ENCODE assay signal across 8 cellular contexts in the genomic region with DNA sequence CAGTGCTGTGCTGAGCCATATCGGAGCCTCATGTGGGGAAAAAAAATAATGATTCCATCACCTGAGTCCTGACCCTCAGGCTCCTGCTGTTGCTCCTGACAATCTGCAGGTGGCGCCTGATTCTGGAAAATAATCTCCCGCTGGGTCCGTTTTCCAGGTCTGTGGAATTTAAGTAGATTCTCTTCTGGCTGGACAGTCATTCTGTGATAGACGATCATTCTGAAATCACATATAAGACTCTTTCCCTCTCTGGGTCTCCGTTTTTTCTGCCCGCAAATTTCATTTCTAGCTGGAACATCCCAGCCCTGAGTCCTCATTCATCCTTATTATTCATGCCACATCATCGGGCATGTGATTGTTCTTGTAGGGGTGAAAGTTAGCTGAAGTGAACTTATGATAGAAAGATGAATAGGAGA. TPM values are rescaled to one million over a fixed set of nuclear protein-coding genes. Genes with fewer than 3 reads are reported as not detected.
A peak's percentile ranks its signal among the peaks of the same experiment; 100 is the strongest.
DNase-seq lines count a peak whose midpoint lies in the region; ATAC-seq and TF ChIP-seq lines count a peak whose summit lies in the region.

No MANE protein-coding gene starts in this region.

- WGBS in spleen, 5 donors: 12 to 17% (median 14%) methylated on average over 8 of the region's 8 CpGs

- H3K4me3 Mint-ChIP-seq in activated T-cell treated with anti-CD3 and anti-CD28 coated beads, Interleukin-2, amount 50 U/mL, for 24 hours: no peak overlapping the region

- TF ChIP-seq POLR2A in spleen (IDR thresholded peaks at IDR 0.05): no peak

- peaks cover 7% of the 10 kb centered on the region for H3K27me3 Mint-ChIP-seq in activated T-cell treated with anti-CD3 and anti-CD28 coated beads, Interleukin-2, amount 50 U/mL, for 24 hours

- peaks cover 4% of the 10 kb centered on the region for H3K4me1 ChIP-seq in NT2/D1 (ENCODE audit: insufficient read depth, insufficient read length)
- H3K4me1 ChIP-seq in spleen: peaks cover 0 to 18% (median 10%) of the 10 kb centered on the region in 6 donors

- no peaks in the 10 kb centered on the region for H3K9me3 Mint-ChIP-seq in activated T-cell treated with anti-CD3 and anti-CD28 coated beads, Interleukin-2, amount 50 U/mL, for 24 hours

- H3K36me3 ChIP-seq in NT2/D1 (ENCODE audit: insufficient read depth, insufficient read length, low read length) (no peaks in the 10 kb centered on the region), spleen (no peaks in the 10 kb centered on the region)

- no peak overlapping the region for H3K27ac ChIP-seq in spleen

- no peak overlapping the region for H3K9ac ChIP-seq in NT2/D1 (ENCODE audit: insufficient read length, low read depth)

- H3K27me3 ChIP-seq in NT2/D1 (ENCODE audit: insufficient read depth, insufficient read length) (no peaks in the 10 kb centered on the region), spleen (replicated peaks in 1 of 7) (peaks cover 0 to 39% (median 0%) of the 10 kb centered on the region in 7 donors)

- H3K27ac Mint-ChIP-seq in activated T-cell treated with anti-CD3 and anti-CD28 coated beads, Interleukin-2, amount 50 U/mL, for 24 hours: no peak overlapping the region

- H3K4me3 ChIP-seq in NT2/D1 (ENCODE audit: insufficient read length, low read depth): no peak overlapping the region
- no peak overlapping the region for H3K4me3 ChIP-seq in astrocyte of the spinal cord (ENCODE audit: low read depth, low read length)
- no peak overlapping the region for H3K4me3 ChIP-seq in spleen

- in situ Hi-C loops in astrocyte of the spinal cord (cut with HindIII; ENCODE audit: low sequenced_read_pairs): no loop called here

- no peaks in the 10 kb centered on the region for H3K36me3 Mint-ChIP-seq in activated T-cell treated with anti-CD3 and anti-CD28 coated beads, Interleukin-2, amount 50 U/mL, for 24 hours (ENCODE audit: low read depth)

- no peak for ATAC-seq in HG02970 (IDR thresholded peaks at IDR 0.05; ENCODE audit: low FRiP score, unreplicated experiment)

- H3K4me1 Mint-ChIP-seq in activated T-cell treated with anti-CD3 and anti-CD28 coated beads, Interleukin-2, amount 50 U/mL, for 24 hours (ENCODE audit: low read depth): peaks cover 3% of the 10 kb centered on the region

- no peaks in the 10 kb centered on the region for H3K9me3 ChIP-seq in NT2/D1 (ENCODE audit: insufficient read depth, low read length)
- no peaks in the 10 kb centered on the region for H3K9me3 ChIP-seq in spleen

- intact Hi-C loops in spleen (cut with DNase I; ENCODE audit: low total_unique reads): loop anchor here (5.0 kb wide), 2 partner anchors 88 to 142 kb away; no protein-coding TSS in a partner anchor

- TF ChIP-seq CTCF in astrocyte of the spinal cord (IDR thresholded peaks at IDR 0.05; ENCODE audit: low read depth, low read length) (peak; percentile 96), spleen (IDR thresholded peaks at IDR 0.05 in 8 of 11, conservative IDR thresholded peaks at IDR 0.05 in 3 of 11) (peak; percentile 78 to 94 (median 88))

- DNase-seq in DMS 273 treated with DMSO at 0.1 percent for 48 hours (lab: John Stamatoyannopoulos, UW): peak; percentile 20
- peak; percentile 66 for DNase-seq in HT1080 (ENCODE audit: low read depth)
- peak; percentile 52 for DNase-seq in NT2/D1 (ENCODE audit: low read depth, low spot score)
- peak; percentile 77 for DNase-seq in astrocyte of the spinal cord (ENCODE audit: low read depth, low spot score)
- peak; percentile 72 for DNase-seq in iPS-NIHi11 (ENCODE audit: low spot score)
- DNase-seq in spleen: no peak
- DNase-seq in activated T-cell treated with anti-CD3 and anti-CD28 coated beads, Interleukin-2, amount 50 U/mL, for 24 hours: no peak

RNA-seq across cellular contexts. Expression of gene STXBP1, which starts 22.1 kb away (rescaled TPM):
- 9.6 and 10.4 TPM in 2 replicates for total RNA-seq in HT1080 (2014; rRNA removed; shearing (Covaris generic))
- polyA plus RNA-seq in HT1080 (2015; cell fraction: cytosol; rRNA removed): 17.7 and 29.5 TPM in 2 replicates
- 19.4 and 25.1 TPM in 2 replicates for polyA plus RNA-seq in HT1080 (2015; cell fraction: nucleus; rRNA removed)
- 10 to 100 TPM; 26.0 to 75.7 (median 38.5) TPM for total RNA-seq in spleen
- polyA plus RNA-seq in spleen: 1 to 10 TPM; 4.3 to 7.6 (median 6.0) TPM

Comparison
In these comparisons a context has a peak if more than half of its experiments do, and no peak if none do; other contexts are left out.
1. DNase-seq: peak in DMS 273 treated with DMSO at 0.1 percent for 48 hours (single experiment), HT1080 (single experiment), NT2/D1 (single experiment), astrocyte of the spinal cord (single experiment) and iPS-NIHi11 (single experiment); none in spleen (single experiment) and activated T-cell treated with anti-CD3 and anti-CD28 coated beads, Interleukin-2, amount 50 U/mL, for 24 hours (single experiment).